25 cellular contexts compared by ENCODE assay signal in the genomic region with DNA sequence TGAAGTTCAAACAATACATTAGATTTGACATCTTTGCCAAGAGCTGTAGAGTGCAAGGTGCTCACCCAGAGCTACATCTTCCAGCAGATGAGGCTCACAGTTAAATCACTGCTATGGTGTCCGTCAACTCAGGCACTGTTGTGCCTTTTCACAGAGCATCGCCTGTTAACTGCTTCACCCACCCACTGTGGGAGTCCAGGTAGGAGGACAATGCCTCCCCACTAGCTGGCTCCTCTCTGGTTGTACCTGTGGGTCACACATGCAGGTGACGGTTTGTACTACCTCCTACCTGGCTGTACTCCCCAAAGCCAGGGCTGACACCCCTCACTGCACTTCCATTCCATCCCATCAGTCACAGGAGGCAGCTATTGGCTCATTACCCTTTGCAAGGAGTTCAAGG.
"Had no signal": no experiment of that assay in that cellular context is flagged by ENCODE, and none has a peak within 500 bp of the region (broad histone marks: within the 10 kb centered on the region; RNA-seq: fewer than 3 reads in every experiment).

No MANE protein-coding gene starts in this region.

- H3K4me3 Mint-ChIP-seq: dendritic cell treated with granulocyte-macrophage colony-stimulating factor and Interleukin-4, amounts not matched to agents 40 ng/mL and 50 ng/mL, for 4 days; effector memory CD8-positive, alpha-beta T cell; endodermal cell had no signal

- H3K27ac Mint-ChIP-seq: dendritic cell treated with granulocyte-macrophage colony-stimulating factor and Interleukin-4, amounts not matched to agents 40 ng/mL and 50 ng/mL, for 4 days; effector memory CD8-positive, alpha-beta T cell; endodermal cell had no signal

- H3K4me1 ChIP-seq: colonic mucosa, esophagus squamous epithelium, gastrocnemius medialis had no signal

- ATAC-seq: effector memory CD8-positive, alpha-beta T cell; esophagus mucosa; gastrocnemius medialis; heart right ventricle; left cardiac atrium; left lung; left ventricle myocardium superior; lower lobe of right lung had no signal

- DNase-seq: colonic mucosa; cortex of kidney; effector CD8-positive, alpha-beta T cell; effector memory CD8-positive, alpha-beta T cell; endodermal cell; erythroblast; esophagus squamous epithelium; foreskin fibroblast; foreskin melanocyte; gastrocnemius medialis; glutamatergic neuron; heart right ventricle; hippocampal formation; left cardiac atrium; left lung; left ventricle myocardium superior; lower lobe of right lung; mesenchymal stem cell; midbrain had no signal

- H3K27me3 Mint-ChIP-seq: dendritic cell treated with granulocyte-macrophage colony-stimulating factor and Interleukin-4, amounts not matched to agents 40 ng/mL and 50 ng/mL, for 4 days had no signal

- H3K36me3 ChIP-seq: colonic mucosa, esophagus squamous epithelium, gastrocnemius medialis, heart right ventricle, left lung, lower lobe of right lung had no signal

- H3K4me1 Mint-ChIP-seq: endodermal cell had no signal

- H3K27me3 ChIP-seq: colonic mucosa had no signal

- H3K27ac ChIP-seq: colonic mucosa, epithelial cell of prostate, esophagus squamous epithelium, gastrocnemius medialis, heart right ventricle, left lung, lower lobe of right lung had no signal

- H3K4me3 ChIP-seq: colonic mucosa, esophagus squamous epithelium, gastrocnemius medialis, heart right ventricle, left lung, lower lobe of right lung had no signal

- H3K9me3 ChIP-seq: colonic mucosa, esophagus squamous epithelium, gastrocnemius medialis, heart right ventricle, left lung, lower lobe of right lung had no signal

- H3K9me3 Mint-ChIP-seq: dendritic cell treated with granulocyte-macrophage colony-stimulating factor and Interleukin-4, amounts not matched to agents 40 ng/mL and 50 ng/mL, for 4 days; effector memory CD8-positive, alpha-beta T cell; endodermal cell had no signal

- FAIRE-seq: endometrium, islet of Langerhans, keratinocyte had no signal
